Comparison of ENCODE assay signal across 1 cellular context in the genomic region with DNA sequence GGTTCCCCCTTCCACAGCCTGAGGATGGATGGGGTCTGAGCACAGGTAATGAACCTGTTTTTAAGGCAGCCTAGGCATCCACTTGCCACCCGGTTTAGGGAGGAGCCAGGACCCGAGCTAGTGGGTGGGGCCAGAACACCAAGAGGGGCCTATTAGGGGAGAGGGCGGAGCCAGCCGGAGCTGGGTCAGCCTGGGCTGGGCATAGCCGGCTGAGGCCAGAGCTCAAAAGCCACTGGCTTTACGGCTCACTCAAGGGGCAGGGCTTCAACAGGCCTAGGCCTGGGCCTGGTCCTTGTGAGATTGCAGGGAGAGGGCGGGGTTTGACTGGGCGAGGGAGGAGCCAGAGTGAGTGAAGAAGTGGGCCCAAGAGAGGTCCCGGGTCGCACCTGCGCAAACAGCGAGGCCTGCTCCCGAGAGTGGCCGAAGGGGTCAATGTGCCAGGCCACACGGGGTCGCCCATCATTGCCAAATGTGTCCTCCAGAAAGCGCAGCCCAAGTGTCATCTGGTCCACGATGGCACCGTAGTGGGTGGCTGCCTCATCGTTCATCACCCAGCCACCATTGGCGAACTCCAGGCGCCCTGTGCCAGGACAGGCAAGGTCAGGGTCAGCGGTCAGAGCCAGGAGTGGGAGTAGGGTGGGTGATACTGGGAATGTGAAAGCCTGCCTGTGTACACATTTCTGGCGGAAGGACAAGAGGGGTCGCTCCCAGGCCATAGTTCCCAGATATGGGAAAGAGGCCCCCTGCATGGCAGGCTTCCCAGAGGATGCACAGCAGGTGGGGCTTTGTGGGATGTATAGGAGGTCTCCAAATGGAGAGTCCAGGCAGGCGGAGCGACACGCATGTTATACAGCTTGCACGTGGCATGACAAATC.
TF ChIP-seq lines count a peak whose summit lies in the region.

No MANE protein-coding gene starts in this region.

TF ChIP-seq in HEK293, 187 proteins besides CTCF, POLR2A, EP300 and RAD21 (continued from another document):
- TF ChIP-seq ZNF510 (tag by site-specific recombination; IDR thresholded peaks at IDR 0.05; ENCODE audit: insufficient replicate concordance) (no peak), ZEB2 (tag by site-specific recombination; IDR thresholded peaks at IDR 0.05) (no peak), GLI2 (tag by site-specific recombination; IDR thresholded peaks at IDR 0.05; ENCODE audit: borderline replicate concordance, low read depth) (no peak), ZBTB8A (tag by site-specific recombination; IDR thresholded peaks at IDR 0.05) (0 out of 2 replicates have a peak, but pooled peaks have one; percentile 28), SETDB1 (IDR thresholded peaks at IDR 0.05; ENCODE audit: insufficient read length, low read length) (no peak), ZNF544 (tag by site-specific recombination; IDR thresholded peaks at IDR 0.05) (no peak), ZNF174 (tag by site-specific recombination; IDR thresholded peaks at IDR 0.05) (no peak)
- TF ChIP-seq, protein P1, sequence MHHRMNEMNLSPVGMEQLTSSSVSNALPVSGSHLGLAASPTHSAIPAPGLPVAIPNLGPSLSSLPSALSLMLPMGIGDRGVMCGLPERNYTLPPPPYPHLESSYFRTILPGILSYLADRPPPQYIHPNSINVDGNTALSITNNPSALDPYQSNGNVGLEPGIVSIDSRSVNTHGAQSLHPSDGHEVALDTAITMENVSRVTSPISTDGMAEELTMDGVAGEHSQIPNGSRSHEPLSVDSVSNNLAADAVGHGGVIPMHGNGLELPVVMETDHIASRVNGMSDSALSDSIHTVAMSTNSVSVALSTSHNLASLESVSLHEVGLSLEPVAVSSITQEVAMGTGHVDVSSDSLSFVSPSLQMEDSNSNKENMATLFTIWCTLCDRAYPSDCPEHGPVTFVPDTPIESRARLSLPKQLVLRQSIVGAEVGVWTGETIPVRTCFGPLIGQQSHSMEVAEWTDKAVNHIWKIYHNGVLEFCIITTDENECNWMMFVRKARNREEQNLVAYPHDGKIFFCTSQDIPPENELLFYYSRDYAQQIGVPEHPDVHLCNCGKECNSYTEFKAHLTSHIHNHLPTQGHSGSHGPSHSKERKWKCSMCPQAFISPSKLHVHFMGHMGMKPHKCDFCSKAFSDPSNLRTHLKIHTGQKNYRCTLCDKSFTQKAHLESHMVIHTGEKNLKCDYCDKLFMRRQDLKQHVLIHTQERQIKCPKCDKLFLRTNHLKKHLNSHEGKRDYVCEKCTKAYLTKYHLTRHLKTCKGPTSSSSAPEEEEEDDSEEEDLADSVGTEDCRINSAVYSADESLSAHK (tag by site-specific recombination; IDR thresholded peaks at IDR 0.05), result no peak
- TF ChIP-seq, protein P2, sequence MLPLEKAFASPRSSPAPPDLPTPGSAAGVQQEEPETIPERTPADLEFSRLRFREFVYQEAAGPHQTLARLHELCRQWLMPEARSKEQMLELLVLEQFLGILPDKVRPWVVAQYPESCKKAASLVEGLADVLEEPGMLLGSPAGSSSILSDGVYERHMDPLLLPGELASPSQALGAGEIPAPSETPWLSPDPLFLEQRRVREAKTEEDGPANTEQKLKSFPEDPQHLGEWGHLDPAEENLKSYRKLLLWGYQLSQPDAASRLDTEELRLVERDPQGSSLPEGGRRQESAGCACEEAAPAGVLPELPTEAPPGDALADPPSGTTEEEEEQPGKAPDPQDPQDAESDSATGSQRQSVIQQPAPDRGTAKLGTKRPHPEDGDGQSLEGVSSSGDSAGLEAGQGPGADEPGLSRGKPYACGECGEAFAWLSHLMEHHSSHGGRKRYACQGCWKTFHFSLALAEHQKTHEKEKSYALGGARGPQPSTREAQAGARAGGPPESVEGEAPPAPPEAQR (tag by site-specific recombination; IDR thresholded peaks at IDR 0.05), result no peak
- TF ChIP-seq, protein P3, sequence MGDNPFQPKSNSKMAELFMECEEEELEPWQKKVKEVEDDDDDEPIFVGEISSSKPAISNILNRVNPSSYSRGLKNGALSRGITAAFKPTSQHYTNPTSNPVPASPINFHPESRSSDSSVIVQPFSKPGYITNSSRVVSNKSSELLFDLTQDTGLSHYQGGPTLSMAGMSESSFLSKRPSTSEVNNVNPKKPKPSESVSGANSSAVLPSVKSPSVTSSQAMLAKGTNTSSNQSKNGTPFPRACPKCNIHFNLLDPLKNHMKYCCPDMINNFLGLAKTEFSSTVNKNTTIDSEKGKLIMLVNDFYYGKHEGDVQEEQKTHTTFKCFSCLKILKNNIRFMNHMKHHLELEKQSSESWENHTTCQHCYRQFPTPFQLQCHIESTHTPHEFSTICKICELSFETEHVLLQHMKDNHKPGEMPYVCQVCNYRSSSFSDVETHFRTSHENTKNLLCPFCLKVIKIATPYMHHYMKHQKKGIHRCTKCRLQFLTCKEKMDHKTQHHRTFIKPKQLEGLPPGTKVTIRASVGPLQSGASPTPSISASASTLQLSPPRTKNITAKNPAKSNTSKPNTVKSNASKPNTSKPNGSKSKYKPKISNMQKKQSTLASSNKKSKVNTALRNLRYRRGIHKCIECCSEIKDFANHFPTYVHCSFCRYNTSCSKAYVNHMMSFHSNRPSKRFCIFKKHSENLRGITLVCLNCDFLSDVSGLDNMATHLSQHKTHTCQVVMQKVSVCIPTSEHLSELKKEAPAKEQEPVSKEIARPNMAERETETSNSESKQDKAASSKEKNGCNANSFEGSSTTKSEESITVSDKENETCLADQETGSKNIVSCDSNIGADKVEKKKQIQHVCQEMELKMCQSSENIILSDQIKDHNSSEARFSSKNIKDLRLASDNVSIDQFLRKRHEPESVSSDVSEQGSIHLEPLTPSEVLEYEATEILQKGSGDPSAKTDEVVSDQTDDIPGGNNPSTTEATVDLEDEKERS (tag by site-specific recombination; IDR thresholded peaks at IDR 0.05), result no peak
